8 cellular contexts compared by ENCODE assay signal in genomic region chr10:27100800-27101347, GRCh38. TPM values are rescaled to one million over a fixed set of nuclear protein-coding genes. Genes with fewer than 3 reads are reported as not detected.
A peak's percentile ranks its signal among the peaks of the same experiment; 100 is the strongest.
DNase-seq lines count a peak whose midpoint lies in the region; ATAC-seq, FAIRE-seq and TF ChIP-seq lines count a peak whose summit lies in the region.

No MANE protein-coding gene starts in this region.

- no peak for TF ChIP-seq POLR2A in K562 (conservative IDR thresholded peaks at IDR 0.05)

- H3K79me2 ChIP-seq in K562 (ENCODE audit: control insufficient read depth, insufficient read depth, low read length): peaks cover 7% of the 10 kb centered on the region; the same call in 2 of the 3 replicates

- H3K4me2 ChIP-seq in K562 (ENCODE audit: insufficient read depth, low read length): peak overlapping the region; percentile 90

- DNase-seq in NCI-H82 (lab: John Stamatoyannopoulos, UW) (peak; percentile 77), K562 (ENCODE audit: extremely low read depth in 1 of 4, low spot score in 3 of 4) (peak in 1 of 4 experiments; percentile 9), left kidney (ENCODE audit: low read depth, low spot score) (peak; percentile 18), KBM-7 (no peak), EL (no peak)
- DNase-seq in stimulated activated naive CD4-positive, alpha-beta T cell treated with Interleukin-2 at 50 U/mL for 16 hours (lab: John Stamatoyannopoulos, UW): peak; percentile 10

- no TSS peak for BruUV-seq in K562 (replicated peaks; lab: Mats Ljungman, UMichigan)

- H3K9me1 ChIP-seq in K562 (ENCODE audit: control insufficient read depth, insufficient read depth, low read length): no peaks in the 10 kb centered on the region

- H2AFZ ChIP-seq in K562 (ENCODE audit: low read depth, low read length): peak overlapping the region; percentile 99

- peak overlapping the region; percentile 67 for H3K4me3 ChIP-seq in K562

- in situ Hi-C loops in K562 (cut with MboI): no loop called here
- in situ Hi-C loops in KBM-7 (cut with MboI; ENCODE audit: low pct_unique_long_range_greater_than_20kb, low sequenced_read_pairs): no loop called here

- no peaks in the 10 kb centered on the region for H3K9me3 ChIP-seq in K562 (replicated peaks; ENCODE audit: control insufficient read depth, insufficient read depth, low read depth, low read length)

- peak; percentile 8 for ATAC-seq in GM21526 (IDR thresholded peaks at IDR 0.05; ENCODE audit: low FRiP score, unreplicated experiment)
- peak; percentile 4 for ATAC-seq in K562
- no peak for ATAC-seq in GM18519 (IDR thresholded peaks at IDR 0.05; ENCODE audit: low FRiP score, unreplicated experiment)

- TF ChIP-seq CTCF in K562 (IDR thresholded peaks at IDR 0.05 in 2 of 3, conservative IDR thresholded peaks at IDR 0.05 in 1 of 3; ENCODE audit: insufficient read depth in 2 of 3, low read depth in 1 of 3, low read length in 3 of 3): no peak

- intact Hi-C loops in K562 (cut with micrococcal nuclease): no loop called here

- no peak for TF ChIP-seq RAD21 in K562 (CRISPR knock-in tag; conservative IDR thresholded peaks at IDR 0.05 in 1 of 2, IDR thresholded peaks at IDR 0.05 in 1 of 2)

- H3K9ac ChIP-seq in K562 (ENCODE audit: insufficient read depth in 1 of 2, low read depth in 2 of 2, low read length in 2 of 2): peak overlapping the region; percentile 78 to 95; a peak in 3 of 4 replicates

- no peak overlapping the region for H3K27ac ChIP-seq in K562 (ENCODE audit: extremely low read depth, low read depth, low read length)

- H3K36me3 ChIP-seq in K562 (ENCODE audit: control insufficient read depth, insufficient read depth, low read length): no peaks in the 10 kb centered on the region

- no peak for FAIRE-seq in K562 (lab: Jason Lieb, UNC)

- POLR2A ChIA-PET in K562 (lab: Yijun Ruan, JAX): interaction anchor here (0.6 to 1.8 kb wide), 5 partner anchors 10 to 67 kb away, joined by 3 to 5 read pairs (median 3); partner anchors contain the start of gene YME1L1

- H4K20me1 ChIP-seq in K562 (replicated peaks; ENCODE audit: control insufficient read depth, insufficient read depth, low read length): no peaks in the 10 kb centered on the region

- WGBS in K562 (ENCODE audit: insufficient coverage, low coverage, missing lambda C conversion rate): 19% methylated on average over 14 of the region's 14 CpGs

- no peak for TF ChIP-seq EP300 in K562 (IDR thresholded peaks at IDR 0.05; ENCODE audit: low read length)

- CTCF ChIA-PET in K562 (lab: Yijun Ruan, JAX; ENCODE audit: low intra/inter-chr PET ratio): no interaction called here

- H3K27me3 ChIP-seq in K562 (ENCODE audit: control insufficient read depth in 2 of 2, insufficient read depth in 2 of 2, low read length in 2 of 2): no peaks in the 10 kb centered on the region

- H3K4me1 ChIP-seq in K562 (replicated peaks in 1 of 2; ENCODE audit: control insufficient read depth in 2 of 2, insufficient read depth in 2 of 2, low read length in 2 of 2): peaks cover 0 to 5% of the 10 kb centered on the region in 2 experiments; a peak in 2 of 5 replicates

TF ChIP-seq in K562, 482 proteins besides CTCF, POLR2A, EP300 and RAD21 (continues in another document):
- TF ChIP-seq VEZF1 (CRISPR knock-in tag; IDR thresholded peaks at IDR 0.05) (no peak), HDAC8 (tag; IDR thresholded peaks at IDR 0.05) (no peak), KDM1A (IDR thresholded peaks at IDR 0.05) (peak in 1 of 2 experiments; percentile 46; a peak in 2 of 4 replicates), RBM34 (IDR thresholded peaks at IDR 0.05; ENCODE audit: borderline replicate concordance, insufficient read depth, low read length) (no peak), ADNP (tag; IDR thresholded peaks at IDR 0.05) (no peak), DDX20 (tag; IDR thresholded peaks at IDR 0.05; ENCODE audit: low read depth) (no peak), SMARCA4 (IDR thresholded peaks at IDR 0.05) (0 out of 2 replicates have a peak, but pooled peaks have one; percentile 28), ZC3H4 (CRISPR knock-in tag; IDR thresholded peaks at IDR 0.05; ENCODE audit: borderline replicate concordance) (no peak), CHCHD3 (CRISPR knock-in tag; IDR thresholded peaks at IDR 0.05) (no peak), OTX1 (CRISPR knock-in tag; IDR thresholded peaks at IDR 0.05) (no peak)

RNA-seq across cellular contexts. Expression of gene ANKRD26, which starts 0.6 kb away (rescaled TPM):
- 8.7 and 40.3 TPM in 2 replicates for total RNA-seq in K562 (2011; cell fraction: chromatin; rRNA removed; ENCODE audit: low replicate concordance)
- 4.2 and 4.7 TPM in 2 replicates for total RNA-seq in K562 (2011; cell fraction: nucleolus; rRNA removed)
- 7.6 and 10.1 TPM in 2 replicates for total RNA-seq in K562 (2011; cell fraction: nucleoplasm; rRNA removed)
- total RNA-seq in K562 (2014; rRNA removed) (4.6 and 4.9 TPM in 2 replicates), K562 (2014; rRNA removed; fragmentation: Illumina TruSeq; extraction: Trizol) (11.0 and 12.2 TPM in 2 replicates), K562 (2015; rRNA removed; fragmentation: Illumina TruSeq; extraction: Trizol) (11.9 and 12.3 TPM in 2 replicates), K562 (2021) (6.8 and 7.4 TPM in 2 replicates)
- polyA plus RNA-seq in K562 (2011; rRNA removed) (4.0 and 4.2 TPM in 2 replicates), K562 (2014; fragmentation: Illumina TruSeq; extraction: Trizol) (5.3 and 6.8 TPM in 2 replicates), K562 (2014; fragmentation: Nextera tagmentation; extraction: Ambion mirVana) (1 to 10 TPM; 2.3 to 2.7 TPM), K562 (2014; rRNA removed) (3.6 and 7.3 TPM in 2 replicates)
- polyA plus RNA-seq in K562 (2011; cell fraction: cytosol; rRNA removed): 0.31 and 0.99 TPM in 2 replicates
- 3.2 and 3.3 TPM in 2 replicates for polyA plus RNA-seq in K562 (2011; cell fraction: nucleus; rRNA removed)
- polyA plus RNA-seq in K562 (2012): 4.3 and 4.7 TPM in 2 replicates
- polyA minus RNA-seq in K562 (2011; rRNA and poly(A)+ RNA removed): 10.2 and 11.9 TPM in 2 replicates
- 3.8 and 4.1 TPM in 2 replicates for polyA minus RNA-seq in K562 (2011; cell fraction: cytosol; rRNA and poly(A)+ RNA removed)
- polyA minus RNA-seq in K562 (2011; cell fraction: nucleus; rRNA and poly(A)+ RNA removed): 4.7 and 8.4 TPM in 2 replicates

RNA-seq across cellular contexts. Expression of gene YME1L1, which starts 53.3 kb away (rescaled TPM):
- 42.7 and 99.2 TPM in 2 replicates for total RNA-seq in K562 (2011; cell fraction: chromatin; rRNA removed; ENCODE audit: low replicate concordance)
- total RNA-seq in K562 (2011; cell fraction: nucleolus; rRNA removed): 25.0 and 27.5 TPM in 2 replicates
- 49.3 and 76.3 TPM in 2 replicates for total RNA-seq in K562 (2011; cell fraction: nucleoplasm; rRNA removed)
- 82.5 and 159 TPM in 2 replicates for total RNA-seq in K562 (2014; rRNA removed)
- 136 and 152 TPM in 2 replicates for total RNA-seq in K562 (2014; rRNA removed; fragmentation: Illumina TruSeq; extraction: Trizol)
- total RNA-seq in K562 (2015; rRNA removed; fragmentation: Illumina TruSeq; extraction: Trizol): 131 and 133 TPM in 2 replicates
- total RNA-seq in K562 (2021): 108 and 112 TPM in 2 replicates
- 102 and 155 TPM in 2 replicates for polyA plus RNA-seq in K562 (2011; rRNA removed)
- 24.4 and 47.4 TPM in 2 replicates for polyA plus RNA-seq in K562 (2011; cell fraction: cytosol; rRNA removed)
- 23.1 and 35.5 TPM in 2 replicates for polyA plus RNA-seq in K562 (2011; cell fraction: nucleus; rRNA removed)
- polyA plus RNA-seq in K562 (2012): 86.1 and 92.3 TPM in 2 replicates
- 118 and 128 TPM in 2 replicates for polyA plus RNA-seq in K562 (2014; fragmentation: Illumina TruSeq; extraction: Trizol)
- 10 to 100 TPM; 32.7 to 41.6 TPM for polyA plus RNA-seq in K562 (2014; fragmentation: Nextera tagmentation; extraction: Ambion mirVana)
- 76.6 and 79.9 TPM in 2 replicates for polyA plus RNA-seq in K562 (2014; rRNA removed)
- 118 and 135 TPM in 2 replicates for polyA minus RNA-seq in K562 (2011; rRNA and poly(A)+ RNA removed)
- polyA minus RNA-seq in K562 (2011; cell fraction: cytosol; rRNA and poly(A)+ RNA removed): 53.4 and 60.8 TPM in 2 replicates
- polyA minus RNA-seq in K562 (2011; cell fraction: nucleus; rRNA and poly(A)+ RNA removed): 22.9 and 38.9 TPM in 2 replicates

RNA-seq across cellular contexts. Expression of gene MASTL, which starts 54.3 kb away (rescaled TPM):
- total RNA-seq in K562 (2011; cell fraction: chromatin; rRNA removed; ENCODE audit: low replicate concordance): 19.7 and 67.4 TPM in 2 replicates
- 15.2 and 18.7 TPM in 2 replicates for total RNA-seq in K562 (2011; cell fraction: nucleolus; rRNA removed)
- 20.9 and 24.3 TPM in 2 replicates for total RNA-seq in K562 (2011; cell fraction: nucleoplasm; rRNA removed)
- 26.0 and 26.9 TPM in 2 replicates for total RNA-seq in K562 (2014; rRNA removed)
- 29.3 and 32.7 TPM in 2 replicates for total RNA-seq in K562 (2014; rRNA removed; fragmentation: Illumina TruSeq; extraction: Trizol)
- 27.4 and 29.9 TPM in 2 replicates for total RNA-seq in K562 (2015; rRNA removed; fragmentation: Illumina TruSeq; extraction: Trizol)
- total RNA-seq in K562 (2021): 16.7 and 17.5 TPM in 2 replicates
- polyA plus RNA-seq in K562 (2011; rRNA removed): 20.9 and 23.1 TPM in 2 replicates
- 4.1 and 10.4 TPM in 2 replicates for polyA plus RNA-seq in K562 (2011; cell fraction: cytosol; rRNA removed)
- polyA plus RNA-seq in K562 (2011; cell fraction: nucleus; rRNA removed): 14.4 and 15.4 TPM in 2 replicates
- polyA plus RNA-seq in K562 (2012): 12.7 and 15.2 TPM in 2 replicates
- 24.8 and 29.7 TPM in 2 replicates for polyA plus RNA-seq in K562 (2014; fragmentation: Illumina TruSeq; extraction: Trizol)
- 1 to 10 TPM; 6.8 to 8.0 TPM for polyA plus RNA-seq in K562 (2014; fragmentation: Nextera tagmentation; extraction: Ambion mirVana)
- polyA plus RNA-seq in K562 (2014; rRNA removed): 19.9 and 21.2 TPM in 2 replicates
- 26.6 and 35.3 TPM in 2 replicates for polyA minus RNA-seq in K562 (2011; rRNA and poly(A)+ RNA removed)
- 9.6 and 10.2 TPM in 2 replicates for polyA minus RNA-seq in K562 (2011; cell fraction: cytosol; rRNA and poly(A)+ RNA removed)
- polyA minus RNA-seq in K562 (2011; cell fraction: nucleus; rRNA and poly(A)+ RNA removed): 8.3 and 16.3 TPM in 2 replicates

Comparison
In these comparisons a context has a peak if more than half of its experiments do, and no peak if none do; other contexts are left out.
1. DNase-seq: peak in NCI-H82 (single experiment), left kidney (single experiment) and stimulated activated naive CD4-positive, alpha-beta T cell treated with Interleukin-2 at 50 U/mL for 16 hours (single experiment); none in KBM-7 (single experiment) and EL (single experiment).